ENCODE assay signal across 11 cellular contexts in genomic region chr13:40232321-40232720, GRCh38.
"Had no signal": no experiment of that assay in that cellular context is flagged by ENCODE, and none has a peak within 500 bp of the region (broad histone marks: within the 10 kb centered on the region; RNA-seq: fewer than 3 reads in every experiment).

No MANE protein-coding gene starts in this region.

- H3K36me3 ChIP-seq: left ventricle myocardium inferior, ovary had no signal

- H3K27ac ChIP-seq: ovary had no signal

- H3K27me3 ChIP-seq: ovary had no signal

- H3K4me3 ChIP-seq: left ventricle myocardium inferior, ovary had no signal

- DNase-seq: activated CD4-positive, alpha-beta memory T cell treated with anti-CD3 and anti-CD28 coated beads for 36 hours; activated CD4-positive, alpha-beta T cell treated with anti-CD3 and anti-CD28 coated beads for 36 hours; activated naive CD4-positive, alpha-beta T cell treated with anti-CD3 and anti-CD28 coated beads, Interleukin-2, amount 10 ng/mL, durations not matched to agents 7 days and 5 days; activated T-cell treated with anti-CD3 and anti-CD28 coated beads, Interleukin-2, amount 50 U/mL, for 24 hours; erythroblast; left ventricle myocardium inferior; ovary; stimulated activated CD4-positive, alpha-beta T cell treated with anti-CD3 and anti-CD28 coated beads, Interleukin-12 subunit alpha, Interleukin-12 subunit beta, amount 100 ng/mL, for 4 hours; stimulated activated CD4-positive, alpha-beta T cell treated with anti-CD3 and anti-CD28 coated beads, Interleukin-2, amount 100 ng/mL, for 24 hours; T-helper 1 cell; T1000 had no signal

- H3K9me3 ChIP-seq: left ventricle myocardium inferior, ovary had no signal
